ENCODE assay signal across 8 cellular contexts in the genomic region with DNA sequence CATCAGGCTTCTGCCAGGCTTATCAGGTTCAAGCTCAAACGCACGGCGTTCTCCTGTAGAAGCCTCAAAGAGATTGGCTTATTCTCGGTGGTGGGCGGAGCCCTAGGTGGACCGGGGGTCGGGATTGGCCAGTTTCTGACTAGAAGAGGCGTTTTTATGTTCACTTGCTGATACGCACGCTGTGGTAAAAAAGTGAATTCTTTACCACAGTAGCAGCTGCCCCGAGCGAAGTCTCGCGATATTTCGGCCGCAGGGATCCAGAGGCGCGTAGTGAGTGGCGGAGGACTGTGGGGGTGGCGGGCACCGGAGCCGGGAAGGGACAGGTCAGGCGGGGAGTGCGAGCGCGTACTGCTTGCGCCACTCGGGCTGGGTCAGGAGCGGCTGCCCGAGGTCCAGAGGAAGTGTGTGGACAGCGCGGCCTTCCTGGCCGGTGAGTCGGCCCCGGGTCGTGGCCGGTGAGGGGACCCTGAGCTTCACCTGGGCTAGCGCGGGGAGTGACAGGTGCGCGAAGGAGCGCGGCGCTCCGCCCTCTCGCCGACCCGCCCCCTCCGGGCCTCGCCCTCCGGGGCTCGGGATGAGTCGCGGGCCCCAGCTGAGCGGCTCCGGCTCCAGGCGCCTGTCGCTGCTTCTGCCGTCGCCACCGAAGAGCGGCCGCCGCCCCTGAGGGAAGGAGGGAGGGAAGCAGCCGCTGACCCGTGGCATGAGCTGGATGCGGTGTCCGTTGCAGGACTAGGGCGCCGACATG. TPM values are rescaled to one million over a fixed set of nuclear protein-coding genes. Genes with fewer than 3 reads are reported as not detected.
DNase-seq lines count a peak whose midpoint lies in the region; ATAC-seq and TF ChIP-seq lines count a peak whose summit lies in the region.

A gene with protein sequence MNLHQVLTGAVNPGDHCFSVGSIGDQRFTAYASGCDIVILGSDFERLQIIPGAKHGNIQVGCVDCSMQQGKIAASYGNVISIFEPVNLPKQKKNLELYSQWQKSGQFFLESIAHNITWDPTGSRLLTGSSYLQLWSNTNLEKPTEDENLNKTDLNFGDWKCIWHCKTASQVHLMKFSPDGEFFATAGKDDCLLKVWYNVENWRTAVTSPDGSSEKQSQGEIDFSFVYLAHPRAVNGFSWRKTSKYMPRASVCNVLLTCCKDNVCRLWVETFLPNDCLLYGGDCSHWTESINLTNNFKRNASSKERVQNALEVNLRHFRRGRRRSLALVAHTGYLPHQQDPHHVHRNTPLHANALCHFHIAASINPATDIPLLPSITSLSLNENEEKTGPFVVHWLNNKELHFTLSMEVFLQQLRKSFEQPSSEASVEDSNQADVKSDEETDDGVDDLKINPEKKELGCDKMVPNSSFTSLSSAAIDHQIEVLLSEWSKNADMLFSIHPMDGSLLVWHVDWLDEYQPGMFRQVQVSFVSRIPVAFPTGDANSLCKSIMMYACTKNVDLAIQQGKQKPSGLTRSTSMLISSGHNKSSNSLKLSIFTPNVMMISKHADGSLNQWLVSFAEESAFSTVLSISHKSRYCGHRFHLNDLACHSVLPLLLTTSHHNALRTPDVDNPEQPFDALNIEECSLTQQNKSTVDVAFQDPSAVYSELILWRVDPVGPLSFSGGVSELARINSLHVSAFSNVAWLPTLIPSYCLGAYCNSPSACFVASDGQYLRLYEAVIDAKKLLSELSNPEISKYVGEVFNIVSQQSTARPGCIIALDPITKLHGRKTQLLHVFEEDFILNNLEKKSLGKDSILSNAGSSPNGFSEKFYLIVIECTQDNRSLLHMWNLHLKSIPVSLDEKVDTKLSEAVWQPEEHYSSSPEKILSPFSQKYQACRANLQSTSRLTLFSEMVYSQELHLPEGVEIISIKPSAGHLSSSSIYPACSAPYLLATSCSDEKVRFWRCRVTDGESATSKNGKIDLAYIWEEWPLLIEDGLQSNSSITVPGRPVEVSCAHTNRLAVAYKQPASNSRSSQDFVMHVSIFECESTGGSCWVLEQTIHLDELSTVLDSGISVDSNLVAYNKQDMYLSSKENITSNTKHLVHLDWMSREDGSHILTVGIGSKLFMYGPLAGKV (N-terminal part only) (plus strand): TSS at position 260 of the 745 bp plus-strand sequence. CDS start 483 bp downstream, at position 743.

- peak within 1 kb of the TSS; percentile 88 for H3K9ac ChIP-seq in SK-N-SH

- no peak for TF ChIP-seq CTCF in SK-N-SH (IDR thresholded peaks at IDR 0.05)

- H3K27me3 ChIP-seq in SK-N-SH (ENCODE audit: insufficient read depth), result no peaks in the 10 kb centered on the region

- H3K9me3 ChIP-seq in SK-N-SH, result no peaks in the 10 kb centered on the region

- H3K79me2 ChIP-seq in SK-N-SH (ENCODE audit: insufficient read depth), result peaks cover 46% of the 10 kb centered on the region

- H4K20me1 ChIP-seq in SK-N-SH (ENCODE audit: insufficient read depth), result no peaks in the 10 kb centered on the region

- H3K4me1 ChIP-seq in SK-N-SH (ENCODE audit: control insufficient read depth in 1 of 2, insufficient read depth in 2 of 2, low read depth in 1 of 2, low read length in 1 of 2), result peaks cover 0 to 4% of the 10 kb centered on the region in 2 experiments; a peak in 2 of 4 replicates

- peak within 1 kb of the TSS; percentile 89 to 95 for H3K4me3 ChIP-seq in SK-N-SH (ENCODE audit: low read depth in 2 of 2, low read length in 1 of 2)

- peak within 1 kb of the TSS; percentile 84 for H3K4me2 ChIP-seq in SK-N-SH

- peak in 1 of 2 experiments; percentile 37; a peak in 1 of 4 replicates for TF ChIP-seq EP300 in SK-N-SH (IDR thresholded peaks at IDR 0.05; ENCODE audit: borderline replicate concordance in 1 of 2, low read depth in 1 of 2, low read length in 1 of 2)

- CTCF ChIA-PET in SK-N-SH (lab: Yijun Ruan, JAX), result interaction anchor here (0.6 to 2.1 kb wide), 5 partner anchors 83 to 362 kb away, joined by 3 to 9 read pairs (median 5); a partner anchor contains a TSS

- ATAC-seq in HG02571 (IDR thresholded peaks at IDR 0.05; ENCODE audit: unreplicated experiment), result peak; percentile 76

- WGBS in SK-N-SH (ENCODE audit: low lambda C conversion rate), result 2% methylated on average over 30 of the region's 70 CpGs

- H3F3A ChIP-seq in SK-N-SH (replicated peaks; ENCODE audit: insufficient read depth), result peaks cover 11% of the 10 kb centered on the region

- peak within 1 kb of the TSS; percentile 81 to 92 for H3K27ac ChIP-seq in SK-N-SH (ENCODE audit: low read depth in 2 of 2, low read length in 1 of 2)

- H3K9me2 ChIP-seq in SK-N-SH, result no peaks in the 10 kb centered on the region

- TF ChIP-seq RAD21 in SK-N-SH (IDR thresholded peaks at IDR 0.05; ENCODE audit: low read length), result no peak

- DNase-seq in GM04503 (ENCODE audit: low read depth) (peak; percentile 96), NCI-H1048 (lab: John Stamatoyannopoulos, UW) (peak; percentile 94), SK-N-SH (peak; percentile 90), germinal center (ENCODE audit: low spot score) (peak; percentile 88), non-pigmented ciliary epithelial cell (ENCODE audit: low read depth) (peak; percentile 98), superior temporal gyrus (ENCODE audit: extremely low spot score) (peak; percentile 100)
- peak; percentile 98 for DNase-seq in activated naive CD4-positive, alpha-beta T cell treated with anti-CD3 and anti-CD28 coated beads, Interleukin-2, amount 50 U/mL, for 16 hours

- H2AFZ ChIP-seq in SK-N-SH (ENCODE audit: low read depth), result peak within 1 kb of the TSS; percentile 84

- no peaks in the 10 kb centered on the region for H3K36me3 ChIP-seq in SK-N-SH (replicated peaks in 1 of 2; ENCODE audit: control insufficient read depth in 1 of 2, insufficient read depth in 2 of 2, low read length in 1 of 2)

- POLR2A ChIA-PET in SK-N-SH (lab: Yijun Ruan, JAX), result interaction anchor here (1.0 to 2.0 kb wide), 4 partner anchors 10 to 197 kb away, joined by 3 to 11 read pairs (median 4); a partner anchor contains a TSS

TF ChIP-seq in SK-N-SH, 30 proteins besides CTCF, POLR2A, EP300 and RAD21 (continues in another document):
- TF ChIP-seq GATA2 (CRISPR knock-in tag; IDR thresholded peaks at IDR 0.05) (peak; percentile 42), TCF12 (IDR thresholded peaks at IDR 0.05) (peak; percentile 44), JUND (IDR thresholded peaks at IDR 0.05) (no peak), RCOR1 (IDR thresholded peaks at IDR 0.05; ENCODE audit: low read length) (no peak), ELF1 (IDR thresholded peaks at IDR 0.05) (peak; percentile 55; the same call in 1 of the 2 replicates), NFIC (IDR thresholded peaks at IDR 0.05; ENCODE audit: borderline replicate concordance) (no peak), GABPA (IDR thresholded peaks at IDR 0.05; ENCODE audit: low read depth) (no peak), POLR2AphosphoS5 (IDR thresholded peaks at IDR 0.05; ENCODE audit: low read depth, low read length) (no peak; the same call in none of the 2 replicates), TAF1 (IDR thresholded peaks at IDR 0.05; ENCODE audit: borderline replicate concordance, low read depth, low read length) (no peak), SMC3 (IDR thresholded peaks at IDR 0.05; ENCODE audit: low read depth, low read length) (no peak), MEF2A (IDR thresholded peaks at IDR 0.05; ENCODE audit: borderline replicate concordance, low read depth) (no peak), RXRA (IDR thresholded peaks at IDR 0.05; ENCODE audit: borderline replicate concordance, low read depth) (no peak), TEAD4 (IDR thresholded peaks at IDR 0.05; ENCODE audit: borderline replicate concordance, insufficient read depth) (no peak), YY1 (IDR thresholded peaks at IDR 0.05; ENCODE audit: low read depth) (no peak; the same call in 1 of the 2 replicates), FOSL2 (IDR thresholded peaks at IDR 0.05; ENCODE audit: borderline replicate concordance, low read depth) (no peak), SIN3A (IDR thresholded peaks at IDR 0.05; ENCODE audit: borderline replicate concordance, low read depth, low read length) (peak; percentile 76), CHD2 (IDR thresholded peaks at IDR 0.05; ENCODE audit: low read length, partially characterized antibody) (peak; percentile 99), RFX5 (IDR thresholded peaks at IDR 0.05; ENCODE audit: low read length) (peak; percentile 66; the same call in 1 of the 2 replicates), FOXJ3 (CRISPR knock-in tag; IDR thresholded peaks at IDR 0.05) (no peak)
- TF ChIP-seq, protein P1, sequence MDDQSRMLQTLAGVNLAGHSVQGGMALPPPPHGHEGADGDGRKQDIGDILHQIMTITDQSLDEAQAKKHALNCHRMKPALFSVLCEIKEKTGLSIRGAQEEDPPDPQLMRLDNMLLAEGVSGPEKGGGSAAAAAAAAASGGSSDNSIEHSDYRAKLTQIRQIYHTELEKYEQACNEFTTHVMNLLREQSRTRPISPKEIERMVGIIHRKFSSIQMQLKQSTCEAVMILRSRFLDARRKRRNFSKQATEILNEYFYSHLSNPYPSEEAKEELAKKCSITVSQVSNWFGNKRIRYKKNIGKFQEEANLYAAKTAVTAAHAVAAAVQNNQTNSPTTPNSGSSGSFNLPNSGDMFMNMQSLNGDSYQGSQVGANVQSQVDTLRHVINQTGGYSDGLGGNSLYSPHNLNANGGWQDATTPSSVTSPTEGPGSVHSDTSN (IDR thresholded peaks at IDR 0.05), result peak; percentile 49
- TF ChIP-seq, protein P2, sequence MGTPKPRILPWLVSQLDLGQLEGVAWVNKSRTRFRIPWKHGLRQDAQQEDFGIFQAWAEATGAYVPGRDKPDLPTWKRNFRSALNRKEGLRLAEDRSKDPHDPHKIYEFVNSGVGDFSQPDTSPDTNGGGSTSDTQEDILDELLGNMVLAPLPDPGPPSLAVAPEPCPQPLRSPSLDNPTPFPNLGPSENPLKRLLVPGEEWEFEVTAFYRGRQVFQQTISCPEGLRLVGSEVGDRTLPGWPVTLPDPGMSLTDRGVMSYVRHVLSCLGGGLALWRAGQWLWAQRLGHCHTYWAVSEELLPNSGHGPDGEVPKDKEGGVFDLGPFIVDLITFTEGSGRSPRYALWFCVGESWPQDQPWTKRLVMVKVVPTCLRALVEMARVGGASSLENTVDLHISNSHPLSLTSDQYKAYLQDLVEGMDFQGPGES (IDR thresholded peaks at IDR 0.05; ENCODE audit: low read depth, low read length), result no peak
- TF ChIP-seq, protein P3, sequence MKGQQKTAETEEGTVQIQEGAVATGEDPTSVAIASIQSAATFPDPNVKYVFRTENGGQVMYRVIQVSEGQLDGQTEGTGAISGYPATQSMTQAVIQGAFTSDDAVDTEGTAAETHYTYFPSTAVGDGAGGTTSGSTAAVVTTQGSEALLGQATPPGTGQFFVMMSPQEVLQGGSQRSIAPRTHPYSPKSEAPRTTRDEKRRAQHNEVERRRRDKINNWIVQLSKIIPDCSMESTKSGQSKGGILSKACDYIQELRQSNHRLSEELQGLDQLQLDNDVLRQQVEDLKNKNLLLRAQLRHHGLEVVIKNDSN (IDR thresholded peaks at IDR 0.05; ENCODE audit: borderline replicate concordance, low read depth), result 0 out of 2 replicates have a peak, but pooled peaks have one; percentile 3

RNA-seq across cellular contexts. Expression of the gene that starts here (rescaled TPM):
- 6.6 and 7.6 TPM in 2 replicates for polyA plus RNA-seq in SK-N-SH (2012; rRNA removed)
- 7.4 and 9.5 TPM in 2 replicates for polyA plus RNA-seq in SK-N-SH (2012; cell fraction: cytosol; rRNA removed)
- 6.2 and 14.9 TPM in 2 replicates for polyA plus RNA-seq in SK-N-SH (2012; cell fraction: nucleus; rRNA removed)

Comparison
In these comparisons a context has a peak if more than half of its experiments do, and no peak if none do; other contexts are left out.
1. Peak in every context shown above with its lines: DNase-seq, ATAC-seq, H3K4me3 ChIP-seq and H3K27ac ChIP-seq.